8 cellular contexts compared by ENCODE assay signal in the genomic region with DNA sequence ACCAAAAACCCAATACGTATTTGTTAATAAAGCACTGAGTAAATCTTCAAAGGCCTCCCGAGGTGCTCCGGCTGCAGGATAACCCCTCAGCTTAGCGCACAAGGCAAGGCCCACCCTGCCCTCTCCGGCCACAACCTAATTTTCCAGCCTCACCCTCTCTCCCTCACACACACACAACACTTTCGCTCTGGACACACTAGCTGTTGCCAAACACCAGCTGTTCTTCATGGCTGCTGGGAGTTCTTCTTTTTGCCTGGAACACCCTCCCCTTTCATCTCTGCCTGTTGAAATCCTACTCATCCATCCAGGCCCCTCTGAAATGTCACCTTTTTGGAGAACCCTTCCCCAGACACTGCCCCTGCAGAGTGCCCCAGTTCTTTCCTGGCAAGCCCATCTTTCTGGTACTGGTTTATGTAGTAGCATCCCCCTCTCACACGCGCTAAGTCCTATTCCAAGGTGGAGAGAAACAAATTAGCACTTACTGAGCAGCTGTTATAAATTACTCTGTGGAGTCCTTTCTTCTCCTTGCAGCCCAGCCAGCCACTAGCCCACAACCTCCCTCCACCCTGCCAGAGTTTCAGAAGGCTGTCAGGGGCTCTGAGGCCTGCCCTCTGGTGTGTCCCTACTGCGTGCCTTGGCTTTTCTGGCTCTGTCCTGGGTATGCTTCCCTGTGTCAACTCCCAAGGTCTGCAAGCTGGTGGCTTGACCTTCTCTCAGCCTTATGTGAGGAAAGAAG. TPM values are rescaled to one million over a fixed set of nuclear protein-coding genes. Genes with fewer than 3 reads are reported as not detected.
DNase-seq lines count a peak whose midpoint lies in the region; ATAC-seq and TF ChIP-seq lines count a peak whose summit lies in the region.

No MANE protein-coding gene starts in this region.

- no peaks in the 10 kb centered on the region for H3F3A ChIP-seq in PC-9 (ENCODE audit: insufficient read depth, low read depth)

- H3K4me3 ChIP-seq in PC-9 = no peak overlapping the region

- peak overlapping the region; percentile 86 for H3K4me3 Mint-ChIP-seq in activated CD4-positive, alpha-beta T cell treated with anti-CD3 and anti-CD28 coated beads for 36 hours
- H3K4me3 Mint-ChIP-seq in glutamatergic neuron (ENCODE audit: unreplicated experiment) = peak overlapping the region; percentile 79

- peaks cover 21% of the 10 kb centered on the region for H3K36me3 Mint-ChIP-seq in activated CD4-positive, alpha-beta T cell treated with anti-CD3 and anti-CD28 coated beads for 36 hours (ENCODE audit: low read depth)
- H3K36me3 Mint-ChIP-seq in glutamatergic neuron (ENCODE audit: unreplicated experiment) = peaks cover 9% of the 10 kb centered on the region

- no peaks in the 10 kb centered on the region for H3K79me2 ChIP-seq in PC-9 (ENCODE audit: low read depth)

- no peaks in the 10 kb centered on the region for H3K27me3 Mint-ChIP-seq in activated CD4-positive, alpha-beta T cell treated with anti-CD3 and anti-CD28 coated beads for 36 hours
- peaks cover 7% of the 10 kb centered on the region for H3K27me3 Mint-ChIP-seq in glutamatergic neuron (ENCODE audit: unreplicated experiment)

- DNase-seq in activated CD4-positive, alpha-beta T cell treated with anti-CD3 and anti-CD28 coated beads for 36 hours = peak; percentile 20
- DNase-seq in activated CD4-positive, alpha-beta T cell treated with anti-CD3 and anti-CD28 coated beads, Interleukin-2, amount 50 U/mL, for 1 hour = no peak
- DNase-seq in SK-N-DZ (ENCODE audit: low spot score) (peak; percentile 19), glutamatergic neuron (no peak), PC-9 (no peak), GM19238 (ENCODE audit: insufficient read length, low spot score) (no peak)
- DNase-seq in stimulated activated CD8-positive, alpha-beta memory T cell treated with anti-CD3 and anti-CD28 coated beads, Interleukin-4, amount 100 ng/mL, for 48 hours = peak; percentile 37

- no TSS peak for BruUV-seq in PC-9 (replicated peaks; lab: Mats Ljungman, UMichigan)

- H3K27me3 ChIP-seq in PC-9 (ENCODE audit: insufficient read depth, low read depth) = peaks cover 33% of the 10 kb centered on the region

- ATAC-seq in activated CD4-positive, alpha-beta T cell treated with anti-CD3 and anti-CD28 coated beads for 36 hours = no peak
- no peak for ATAC-seq in GM21423 (IDR thresholded peaks at IDR 0.05; ENCODE audit: unreplicated experiment)

- no peak overlapping the region for H3K27ac ChIP-seq in PC-9

- no peak overlapping the region for H3K4me2 ChIP-seq in PC-9

- no peaks in the 10 kb centered on the region for H3K9me2 ChIP-seq in PC-9 (ENCODE audit: insufficient read depth)

- POLR2A ChIA-PET in activated CD4-positive, alpha-beta T cell treated with anti-CD3 and anti-CD28 coated beads for 36 hours (lab: Charles Lee) = interaction anchor here (1.0 kb wide), 1 partner anchor 10 kb away, joined by 6 read pairs; no protein-coding TSS in a partner anchor
- POLR2A ChIA-PET in PC-9 (lab: Charles Lee; ENCODE audit: unreplicated experiment) = no interaction called here

- no peak for TF ChIP-seq CTCF in glutamatergic neuron (IDR thresholded peaks at IDR 0.05; ENCODE audit: partially characterized antibody, unreplicated experiment)
- TF ChIP-seq CTCF in PC-9 (conservative IDR thresholded peaks at IDR 0.05) = no peak

- 0 out of 2 replicates have a peak, but pooled peaks cover 6% of the 10 kb centered on the region for H3K9me3 ChIP-seq in PC-9 (ENCODE audit: insufficient read depth, low read depth)

- H4K20me1 ChIP-seq in PC-9 (ENCODE audit: insufficient read depth) = no peaks in the 10 kb centered on the region

- no peaks in the 10 kb centered on the region for H3K9me3 Mint-ChIP-seq in activated CD4-positive, alpha-beta T cell treated with anti-CD3 and anti-CD28 coated beads for 36 hours (ENCODE audit: low read depth)
- H3K9me3 Mint-ChIP-seq in glutamatergic neuron (ENCODE audit: unreplicated experiment) = peaks cover 9% of the 10 kb centered on the region

- peaks cover 45% of the 10 kb centered on the region for H3K4me1 Mint-ChIP-seq in activated CD4-positive, alpha-beta T cell treated with anti-CD3 and anti-CD28 coated beads for 36 hours
- H3K4me1 Mint-ChIP-seq in glutamatergic neuron (ENCODE audit: low read depth, unreplicated experiment) = peaks cover 18% of the 10 kb centered on the region

- H3K27ac Mint-ChIP-seq in activated CD4-positive, alpha-beta T cell treated with anti-CD3 and anti-CD28 coated beads for 36 hours = peak overlapping the region; percentile 96
- H3K27ac Mint-ChIP-seq in glutamatergic neuron (ENCODE audit: unreplicated experiment) = peak overlapping the region; percentile 73

- H2AFZ ChIP-seq in PC-9 = no peak overlapping the region

- CTCF ChIA-PET in activated CD4-positive, alpha-beta T cell treated with anti-CD3 and anti-CD28 coated beads for 36 hours (lab: Charles Lee) = interaction anchor here (0.7 to 1.0 kb wide), 2 partner anchors 25 to 50 kb away, joined by 3 read pairs; no protein-coding TSS in a partner anchor
- CTCF ChIA-PET in PC-9 (lab: Charles Lee) = no interaction called here

- H3K36me3 ChIP-seq in PC-9 (ENCODE audit: low read depth) = no peaks in the 10 kb centered on the region

- intact Hi-C loops in activated CD4-positive, alpha-beta T cell treated with anti-CD3 and anti-CD28 coated beads for 36 hours (cut with DNase I, micrococcal nuclease) = loop anchor here (1.0 to 10.0 kb wide), 8 partner anchors 25 to 941 kb away; a partner anchor contains a TSS
- intact Hi-C loops in PC-9 (cut with micrococcal nuclease; ENCODE audit: unreplicated experiment) = no loop called here

- H3K4me1 ChIP-seq in PC-9 (replicated peaks; ENCODE audit: insufficient read depth) = no peaks in the 10 kb centered on the region

RNA-seq across cellular contexts. Expression of a gene that starts 0.8 kb away (rescaled TPM):
- 10 to 100 TPM; 19.2 to 22.5 TPM for total RNA-seq in activated CD4-positive, alpha-beta T cell treated with anti-CD3 and anti-CD28 coated beads for 36 hours
- 2.9 and 4.1 TPM in 2 replicates for polyA plus RNA-seq in SK-N-DZ (2014; cell fraction: cytosol; rRNA removed)
- polyA plus RNA-seq in SK-N-DZ (2014; cell fraction: nucleus; rRNA removed) = 2.2 and 6.7 TPM in 2 replicates
- total RNA-seq in glutamatergic neuron (ENCODE audit: unreplicated experiment) (4.5 TPM), PC-9 (2021) (not detected in 2 replicates)

Comparison
In these comparisons a context has a peak if more than half of its experiments do, and no peak if none do; other contexts are left out.
1. DNase-seq: peak in activated CD4-positive, alpha-beta T cell treated with anti-CD3 and anti-CD28 coated beads for 36 hours (single experiment), SK-N-DZ (single experiment) and stimulated activated CD8-positive, alpha-beta memory T cell treated with anti-CD3 and anti-CD28 coated beads, Interleukin-4, amount 100 ng/mL, for 48 hours (single experiment); none in activated CD4-positive, alpha-beta T cell treated with anti-CD3 and anti-CD28 coated beads, Interleukin-2, amount 50 U/mL, for 1 hour (single experiment), glutamatergic neuron (single experiment), PC-9 (0 of 2) and GM19238 (single experiment).